In the genomic region with DNA sequence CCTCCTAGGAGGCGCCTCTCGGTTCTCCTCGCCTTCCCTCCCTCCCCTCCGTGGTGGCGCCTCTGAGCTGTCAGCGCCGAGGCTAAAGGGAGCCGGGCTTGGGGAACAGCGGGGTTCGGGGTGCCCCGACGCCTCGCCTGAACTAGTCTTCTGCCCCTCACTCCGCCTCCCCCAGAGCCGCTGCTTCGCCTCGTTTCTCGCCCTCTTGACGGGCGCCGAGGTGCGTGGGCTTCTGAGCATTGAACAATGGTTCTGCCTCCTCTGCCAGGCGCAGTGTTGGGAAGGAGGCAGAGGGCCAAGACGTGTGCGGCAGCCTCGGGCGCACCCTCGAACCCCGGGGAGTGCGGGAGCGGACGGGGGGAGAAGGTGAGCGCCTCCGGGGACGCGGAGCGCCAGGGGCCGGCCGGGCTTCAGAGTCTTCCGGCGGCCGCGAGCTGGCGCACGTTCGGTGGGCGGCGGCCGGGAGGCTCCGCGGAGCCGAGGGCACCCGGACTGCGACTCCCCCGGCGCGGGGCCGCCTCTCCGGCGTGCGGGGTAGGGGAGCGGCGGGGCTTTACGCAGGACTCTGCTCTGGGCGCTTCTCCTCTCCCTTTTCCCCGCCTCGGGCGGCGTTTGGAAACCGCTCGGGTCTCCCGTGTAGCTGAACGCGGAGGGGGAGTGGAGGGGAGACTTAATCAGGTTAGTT, we compare ENCODE assay signal across 1 cellular context.
TF ChIP-seq lines count a peak whose summit lies in the region.

No MANE protein-coding gene starts in this region.

TF ChIP-seq in HepG2, 621 proteins besides CTCF, POLR2A, EP300 and RAD21 (continued from another document):
- no peak for TF ChIP-seq FOXK1 (CRISPR knock-in tag; IDR thresholded peaks at IDR 0.05; ENCODE audit: borderline replicate concordance, low read depth)
- no peak for TF ChIP-seq JUN (CRISPR knock-in tag; IDR thresholded peaks at IDR 0.05)
- TF ChIP-seq ZNF556 (CRISPR knock-in tag; IDR thresholded peaks at IDR 0.05; ENCODE audit: borderline replicate concordance) = no peak
- TF ChIP-seq ZNF7 (CRISPR knock-in tag; IDR thresholded peaks at IDR 0.05) = no peak
- no peak for TF ChIP-seq FOXA3 (CRISPR knock-in tag; IDR thresholded peaks at IDR 0.05)
- TF ChIP-seq ZNF816 (CRISPR knock-in tag; IDR thresholded peaks at IDR 0.05; ENCODE audit: borderline replicate concordance) = 0 out of 2 replicates have a peak, but pooled peaks have one; percentile 29
- 0 out of 2 replicates have a peak, but pooled peaks have one; percentile 50 for TF ChIP-seq HIC2 (CRISPR knock-in tag; IDR thresholded peaks at IDR 0.05; ENCODE audit: low read depth)
- TF ChIP-seq, protein P1, sequence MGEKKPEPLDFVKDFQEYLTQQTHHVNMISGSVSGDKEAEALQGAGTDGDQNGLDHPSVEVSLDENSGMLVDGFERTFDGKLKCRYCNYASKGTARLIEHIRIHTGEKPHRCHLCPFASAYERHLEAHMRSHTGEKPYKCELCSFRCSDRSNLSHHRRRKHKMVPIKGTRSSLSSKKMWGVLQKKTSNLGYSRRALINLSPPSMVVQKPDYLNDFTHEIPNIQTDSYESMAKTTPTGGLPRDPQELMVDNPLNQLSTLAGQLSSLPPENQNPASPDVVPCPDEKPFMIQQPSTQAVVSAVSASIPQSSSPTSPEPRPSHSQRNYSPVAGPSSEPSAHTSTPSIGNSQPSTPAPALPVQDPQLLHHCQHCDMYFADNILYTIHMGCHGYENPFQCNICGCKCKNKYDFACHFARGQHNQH (CRISPR knock-in tag; IDR thresholded peaks at IDR 0.05) = no peak
- no peak for TF ChIP-seq SP140L (CRISPR knock-in tag; IDR thresholded peaks at IDR 0.05; ENCODE audit: borderline replicate concordance)
- peak; percentile 66; the same call in 1 of the 2 replicates for TF ChIP-seq ZFP82 (CRISPR knock-in tag; IDR thresholded peaks at IDR 0.05; ENCODE audit: borderline replicate concordance)
- no peak for TF ChIP-seq ZNF468 (CRISPR knock-in tag; IDR thresholded peaks at IDR 0.05)
- no peak for TF ChIP-seq TOPORS (CRISPR knock-in tag; IDR thresholded peaks at IDR 0.05)
- peak; percentile 95 for TF ChIP-seq ZNF777 (CRISPR knock-in tag; IDR thresholded peaks at IDR 0.05)
- TF ChIP-seq ZNF205 (CRISPR knock-in tag; IDR thresholded peaks at IDR 0.05) = no peak
- no peak for TF ChIP-seq THYN1 (CRISPR knock-in tag; IDR thresholded peaks at IDR 0.05; ENCODE audit: borderline replicate concordance, low read depth)
- no peak for TF ChIP-seq NR2F2 (IDR thresholded peaks at IDR 0.05; ENCODE audit: borderline replicate concordance, low read depth)
- no peak for TF ChIP-seq ZNF644 (CRISPR knock-in tag; IDR thresholded peaks at IDR 0.05; ENCODE audit: low read depth)
- no peak for TF ChIP-seq ZNF549 (CRISPR knock-in tag; IDR thresholded peaks at IDR 0.05)
- TF ChIP-seq E2F1 (CRISPR knock-in tag; IDR thresholded peaks at IDR 0.05) = no peak
- TF ChIP-seq RFXANK (CRISPR knock-in tag; IDR thresholded peaks at IDR 0.05) = no peak
- TF ChIP-seq ZFP90 (CRISPR knock-in tag; IDR thresholded peaks at IDR 0.05; ENCODE audit: borderline replicate concordance) = no peak
- no peak for TF ChIP-seq ZKSCAN1 (IDR thresholded peaks at IDR 0.05; ENCODE audit: low read length)
- TF ChIP-seq KDM1A (CRISPR knock-in tag; IDR thresholded peaks at IDR 0.05) = no peak
- TF ChIP-seq, protein P2, sequence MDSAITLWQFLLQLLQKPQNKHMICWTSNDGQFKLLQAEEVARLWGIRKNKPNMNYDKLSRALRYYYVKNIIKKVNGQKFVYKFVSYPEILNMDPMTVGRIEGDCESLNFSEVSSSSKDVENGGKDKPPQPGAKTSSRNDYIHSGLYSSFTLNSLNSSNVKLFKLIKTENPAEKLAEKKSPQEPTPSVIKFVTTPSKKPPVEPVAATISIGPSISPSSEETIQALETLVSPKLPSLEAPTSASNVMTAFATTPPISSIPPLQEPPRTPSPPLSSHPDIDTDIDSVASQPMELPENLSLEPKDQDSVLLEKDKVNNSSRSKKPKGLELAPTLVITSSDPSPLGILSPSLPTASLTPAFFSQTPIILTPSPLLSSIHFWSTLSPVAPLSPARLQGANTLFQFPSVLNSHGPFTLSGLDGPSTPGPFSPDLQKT (CRISPR knock-in tag; IDR thresholded peaks at IDR 0.05; ENCODE audit: borderline replicate concordance) = no peak
- peak; percentile 17; the same call in 1 of the 2 replicates for TF ChIP-seq SAP130 (CRISPR knock-in tag; IDR thresholded peaks at IDR 0.05; ENCODE audit: low read depth)
- no peak for TF ChIP-seq ZNF143 (CRISPR knock-in tag; IDR thresholded peaks at IDR 0.05)
- no peak for TF ChIP-seq ZNF790 (CRISPR knock-in tag; IDR thresholded peaks at IDR 0.05; ENCODE audit: borderline replicate concordance)
- no peak for TF ChIP-seq PAXIP1 (CRISPR knock-in tag; conservative IDR thresholded peaks at IDR 0.05)
- TF ChIP-seq POGZ (CRISPR knock-in tag; IDR thresholded peaks at IDR 0.05) = no peak
- no peak for TF ChIP-seq CC2D1A (CRISPR knock-in tag; IDR thresholded peaks at IDR 0.05)
- TF ChIP-seq TOE1 (CRISPR knock-in tag; IDR thresholded peaks at IDR 0.05) = no peak
- TF ChIP-seq SMARCE1 (IDR thresholded peaks at IDR 0.05; ENCODE audit: borderline replicate concordance) = no peak
- no peak for TF ChIP-seq IRX3 (CRISPR knock-in tag; IDR thresholded peaks at IDR 0.05; ENCODE audit: borderline replicate concordance, low read depth)
